ENCODE assay signal across 17 cellular contexts in the genomic region with DNA sequence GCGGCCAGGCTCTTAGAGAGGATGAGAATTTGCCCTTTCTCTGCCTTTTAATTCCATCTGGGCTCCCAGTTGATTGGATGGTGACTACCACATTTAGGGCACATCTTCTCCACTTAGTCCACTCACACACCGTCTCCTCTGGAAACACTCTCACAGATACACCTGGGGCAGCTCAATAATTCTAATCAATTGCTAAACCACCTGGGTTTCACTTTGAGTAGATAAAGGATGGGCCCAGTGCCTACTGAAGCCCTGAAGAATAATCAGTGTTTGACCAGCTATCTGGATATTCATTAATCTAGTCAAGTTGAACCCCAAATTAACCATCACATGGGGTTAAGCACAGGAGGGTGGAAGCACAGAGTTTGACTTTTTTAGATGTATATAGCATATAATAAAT.
"Had no signal": no experiment of that assay in that cellular context is flagged by ENCODE, and none has a peak within 500 bp of the region (broad histone marks: within the 10 kb centered on the region; RNA-seq: fewer than 3 reads in every experiment).

No MANE protein-coding gene starts in this region.

- ATAC-seq: effector memory CD8-positive, alpha-beta T cell; gastroesophageal sphincter; left cardiac atrium; left ventricle myocardium superior; psoas muscle; stimulated activated naive CD8-positive, alpha-beta T cell treated with anti-CD3 and anti-CD28 coated beads, Interleukin-15, Interleukin-2, amounts not matched to agents 100 U/mL and 50 U/mL, for 24 hours had no signal

- H3K4me3 ChIP-seq: esophagus squamous epithelium, gastroesophageal sphincter, psoas muscle, sigmoid colon, skin epidermis, tibial nerve had no signal

- H3K36me3 ChIP-seq: esophagus squamous epithelium, gastroesophageal sphincter, sigmoid colon, tibial nerve had no signal

- DNase-seq: central memory CD4-positive, alpha-beta T cell; effector memory CD8-positive, alpha-beta T cell; esophagus squamous epithelium; foreskin fibroblast; glutamatergic neuron; kidney; left cardiac atrium; left ventricle myocardium superior; mesendoderm; naive B cell; psoas muscle; sigmoid colon; stimulated activated CD4-positive, alpha-beta T cell treated with anti-CD3 and anti-CD28 coated beads, Interleukin-12 subunit alpha, Interleukin-12 subunit beta, amount 100 ng/mL, for 4 hours; stimulated activated naive CD8-positive, alpha-beta T cell treated with anti-CD3 and anti-CD28 coated beads, Interleukin-15, Interleukin-2, amounts not matched to agents 100 U/mL and 50 U/mL, for 24 hours had no signal

- H3K27ac ChIP-seq: esophagus squamous epithelium, gastroesophageal sphincter, psoas muscle, sigmoid colon, skin epidermis, tibial nerve had no signal

- H3K9me3 ChIP-seq: esophagus squamous epithelium, gastroesophageal sphincter, psoas muscle, sigmoid colon, tibial nerve had no signal

- FAIRE-seq: kidney had no signal

- H3K27me3 ChIP-seq: esophagus squamous epithelium, gastroesophageal sphincter, sigmoid colon, tibial nerve had no signal
